8 cellular contexts compared by ENCODE assay signal in genomic region chr1:86704456-86704971, GRCh38. TPM values are rescaled to one million over a fixed set of nuclear protein-coding genes. Genes with fewer than 3 reads are reported as not detected.
DNase-seq lines count a peak whose midpoint lies in the region; ATAC-seq and TF ChIP-seq lines count a peak whose summit lies in the region.

SH3GLB1 (plus strand) TSS chr1:86704576; CDS start chr1:86704900, 324 bp downstream.

- H3K9me3 ChIP-seq in HUES64 (ENCODE audit: insufficient read depth, low read depth, low read length) (no peaks in the 10 kb centered on the region), OCI-LY1 (ENCODE audit: low read length) (no peaks in the 10 kb centered on the region)

- peak within 1 kb of the TSS; percentile 91 for H3K27ac ChIP-seq in HUES64 (ENCODE audit: low read depth, low read length)
- peak within 1 kb of the TSS; percentile 78 for H3K27ac ChIP-seq in OCI-LY1 (ENCODE audit: low read depth, low read length, poor library complexity, severe bottlenecking)

- H3K9me2 ChIP-seq in OCI-LY1 (ENCODE audit: low read depth, low read length) = no peaks in the 10 kb centered on the region

- peaks cover 7% of the 10 kb centered on the region for H3K27me3 Mint-ChIP-seq in endothelial cell (ENCODE audit: unreplicated experiment)

- H3K36me3 ChIP-seq in HUES64 (ENCODE audit: insufficient read depth, low read length) (no peaks in the 10 kb centered on the region), OCI-LY1 (ENCODE audit: insufficient read depth, low read length) (no peaks in the 10 kb centered on the region; the same call in 1 of the 2 replicates)

- peak; percentile 83 for TF ChIP-seq CTCF in OCI-LY1 (IDR thresholded peaks at IDR 0.05; ENCODE audit: low read length)
- TF ChIP-seq CTCF in endothelial cell (IDR thresholded peaks at IDR 0.05; ENCODE audit: unreplicated experiment) = peak; percentile 98

- H3K4me1 ChIP-seq in HUES64 (ENCODE audit: insufficient read depth, low read length) (peaks cover 20% of the 10 kb centered on the region), OCI-LY1 (ENCODE audit: insufficient read depth, low read length, severe bottlenecking) (peaks cover 27% of the 10 kb centered on the region)

- peak within 1 kb of the TSS; percentile 98 for H3K27ac Mint-ChIP-seq in endothelial cell (ENCODE audit: unreplicated experiment)

- DNase-seq in DMS114 treated with DMSO at 0.1 percent for 48 hours (lab: John Stamatoyannopoulos, UW; ENCODE audit: unreplicated experiment) = peak; percentile 84
- DNase-seq in activated CD8-positive, alpha-beta memory T cell treated with anti-CD3 and anti-CD28 coated beads, Interleukin-2, amount 50 U/mL, for 4 hours = peak; percentile 90
- DNase-seq in endothelial cell (ENCODE audit: low spot score) = peak; percentile 95
- peak; percentile 90 for DNase-seq in midbrain (lab: John Stamatoyannopoulos, UW)
- DNase-seq in stimulated activated CD8-positive, alpha-beta memory T cell treated with anti-CD3 and anti-CD28 coated beads, Interleukin-2, amount 100 ng/mL, for 1 hour (ENCODE audit: low read depth in 2 of 2) = peak; percentile 78 to 82

- H3K79me2 ChIP-seq in OCI-LY1 (ENCODE audit: insufficient read depth, low read length) = peaks cover 42% of the 10 kb centered on the region

- H3K4me2 ChIP-seq in OCI-LY1 (ENCODE audit: low read length) = peak within 1 kb of the TSS; percentile 68

- H4K20me1 ChIP-seq in OCI-LY1 (ENCODE audit: insufficient read depth, low read length) = no peaks in the 10 kb centered on the region

- under 1% methylated on average over 71 of the region's 71 CpGs for WGBS in HUES64

- H2AFZ ChIP-seq in OCI-LY1 (ENCODE audit: low read length) = peak within 1 kb of the TSS; percentile 90

- H3K9ac ChIP-seq in HUES64 (ENCODE audit: low read depth, low read length) (peak within 1 kb of the TSS; percentile 88), OCI-LY1 (ENCODE audit: low read length) (peak within 1 kb of the TSS; percentile 66)

- peak within 1 kb of the TSS; percentile 100 for H3K4me3 Mint-ChIP-seq in endothelial cell (ENCODE audit: unreplicated experiment)

- H3F3A ChIP-seq in OCI-LY1 (ENCODE audit: insufficient read depth, low read length) = no peaks in the 10 kb centered on the region

- H3K4me1 Mint-ChIP-seq in endothelial cell (ENCODE audit: unreplicated experiment) = peaks cover 26% of the 10 kb centered on the region

- H3K27me3 ChIP-seq in HUES64 (ENCODE audit: insufficient read depth, low read length) (peaks cover 8% of the 10 kb centered on the region; the same call in 1 of the 2 replicates), OCI-LY1 (ENCODE audit: insufficient read depth, low read length) (no peaks in the 10 kb centered on the region)

- peak; percentile 92 for ATAC-seq in GM21515 (IDR thresholded peaks at IDR 0.05; ENCODE audit: unreplicated experiment)

- peaks cover 10% of the 10 kb centered on the region for H3K36me3 Mint-ChIP-seq in endothelial cell (ENCODE audit: low read depth, unreplicated experiment)

- H3K4me3 ChIP-seq in HUES64 (ENCODE audit: low read length) (peak within 1 kb of the TSS; percentile 91), OCI-LY1 (ENCODE audit: low read depth, low read length, poor library complexity, severe bottlenecking) (peak within 1 kb of the TSS; percentile 69)

- H3K9me3 Mint-ChIP-seq in endothelial cell (ENCODE audit: unreplicated experiment) = no peaks in the 10 kb centered on the region

RNA-seq across cellular contexts. Expression of gene SH3GLB1, which starts in this region (rescaled TPM):
- 20.7 TPM for polyA plus RNA-seq in HUES64 (2013, experiment 1 of 2)
- 23.6 TPM for polyA plus RNA-seq in HUES64 (2013, experiment 2 of 2)
- total RNA-seq in endothelial cell (ENCODE audit: unreplicated experiment) = 117 TPM

Comparison
In these comparisons a context has a peak if more than half of its experiments do, and no peak if none do; other contexts are left out.
1. Peak in every context shown above with its lines: DNase-seq, ATAC-seq, H3K4me3 ChIP-seq and H3K27ac ChIP-seq.